In the genomic region with DNA sequence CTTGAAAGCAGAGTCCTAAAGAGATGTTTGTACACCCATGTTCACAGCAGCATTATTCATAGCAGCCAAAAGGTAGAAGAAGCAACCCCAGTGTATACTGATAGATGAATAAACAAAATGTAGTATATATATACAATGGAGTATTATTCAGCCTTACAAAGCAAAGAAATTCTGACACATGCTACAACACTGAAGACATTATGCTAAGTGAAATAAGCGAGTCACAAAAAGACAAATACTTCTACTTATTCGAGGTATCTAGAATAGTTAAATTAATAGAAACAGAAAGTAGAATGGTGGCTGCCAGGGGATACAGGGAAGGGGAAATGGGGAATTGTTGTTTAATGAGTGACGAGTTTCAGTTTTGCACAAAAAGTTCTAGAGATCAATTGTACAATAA, we compare ENCODE assay signal across 13 cellular contexts.
DNase-seq lines count a peak whose midpoint lies in the region; ATAC-seq lines count a peak whose summit lies in the region.
"Had no signal": no experiment of that assay in that cellular context is flagged by ENCODE, and none has a peak within 500 bp of the region (broad histone marks: within the 10 kb centered on the region; RNA-seq: fewer than 3 reads in every experiment).

No MANE protein-coding gene starts in this region.

- ATAC-seq in HG02642 (IDR thresholded peaks at IDR 0.05; ENCODE audit: poor library complexity, unreplicated experiment) (peak; percentile 74), HG02970 (IDR thresholded peaks at IDR 0.05; ENCODE audit: low FRiP score, unreplicated experiment) (no peak)
- peak; percentile 53 for ATAC-seq in stimulated activated effector memory CD8-positive, alpha-beta T cell treated with anti-CD3 and anti-CD28 coated beads, Interleukin-12 subunit alpha, Interleukin-12 subunit beta, amount 100 ng/mL, for 72 hours

- H3K27ac Mint-ChIP-seq in activated T-cell treated with anti-CD3 and anti-CD28 coated beads, Interleukin-2, amount 50 U/mL, for 24 hours = peak overlapping the region; percentile 71
- H3K27ac Mint-ChIP-seq in stimulated activated effector memory CD8-positive, alpha-beta T cell treated with anti-CD3 and anti-CD28 coated beads, Interleukin-12 subunit alpha, Interleukin-12 subunit beta, amount 100 ng/mL, for 72 hours = no peak overlapping the region
- H3K27ac Mint-ChIP-seq: neural progenitor cell had no signal

- peaks cover 69% of the 10 kb centered on the region for H3K4me1 Mint-ChIP-seq in activated T-cell treated with anti-CD3 and anti-CD28 coated beads, Interleukin-2, amount 50 U/mL, for 24 hours (ENCODE audit: low read depth)
- H3K4me1 Mint-ChIP-seq in stimulated activated effector memory CD8-positive, alpha-beta T cell treated with anti-CD3 and anti-CD28 coated beads, Interleukin-12 subunit alpha, Interleukin-12 subunit beta, amount 100 ng/mL, for 72 hours = peaks cover 31% of the 10 kb centered on the region

- no peak for DNase-seq in activated T-cell treated with anti-CD3 and anti-CD28 coated beads, Interleukin-2, amount 50 U/mL, for 24 hours
- no peak for DNase-seq in activated T-cell treated with anti-CD3 and anti-CD28 coated beads, Interleukin-2, amount 50 U/mL, for 1 hour
- DNase-seq in MV-4-11 (lab: John Stamatoyannopoulos, UW) (peak; percentile 32), GM19238 (ENCODE audit: insufficient read length, low spot score) (no peak), SKM-1 treated with dmso at 0.1 percent for 144 hours (lab: John Stamatoyannopoulos, UW; ENCODE audit: unreplicated experiment) (no peak)
- DNase-seq in stimulated activated effector memory CD8-positive, alpha-beta T cell treated with anti-CD3 and anti-CD28 coated beads, Interleukin-12 subunit alpha, Interleukin-12 subunit beta, amount 100 ng/mL, for 72 hours (ENCODE audit: low spot score in 2 of 2) = no peak
- DNase-seq: activated CD4-positive, CD25-positive, alpha-beta regulatory T cell; DND-41; KBM-7; NCI-H2081 treated with DMSO at 0.1 percent for 48 hours had no signal

- no peaks in the 10 kb centered on the region for H3K27me3 Mint-ChIP-seq in activated T-cell treated with anti-CD3 and anti-CD28 coated beads, Interleukin-2, amount 50 U/mL, for 24 hours

- no peaks in the 10 kb centered on the region for H3K9me3 Mint-ChIP-seq in activated T-cell treated with anti-CD3 and anti-CD28 coated beads, Interleukin-2, amount 50 U/mL, for 24 hours
- H3K9me3 Mint-ChIP-seq in stimulated activated effector memory CD8-positive, alpha-beta T cell treated with anti-CD3 and anti-CD28 coated beads, Interleukin-12 subunit alpha, Interleukin-12 subunit beta, amount 100 ng/mL, for 72 hours = no peaks in the 10 kb centered on the region

- H3K36me3 Mint-ChIP-seq in activated T-cell treated with anti-CD3 and anti-CD28 coated beads, Interleukin-2, amount 50 U/mL, for 24 hours (ENCODE audit: low read depth) = peaks cover 58% of the 10 kb centered on the region
- peaks cover 48% of the 10 kb centered on the region for H3K36me3 Mint-ChIP-seq in stimulated activated effector memory CD8-positive, alpha-beta T cell treated with anti-CD3 and anti-CD28 coated beads, Interleukin-12 subunit alpha, Interleukin-12 subunit beta, amount 100 ng/mL, for 72 hours

- no peak overlapping the region for H3K4me3 Mint-ChIP-seq in activated T-cell treated with anti-CD3 and anti-CD28 coated beads, Interleukin-2, amount 50 U/mL, for 24 hours
- no peak overlapping the region for H3K4me3 Mint-ChIP-seq in stimulated activated effector memory CD8-positive, alpha-beta T cell treated with anti-CD3 and anti-CD28 coated beads, Interleukin-12 subunit alpha, Interleukin-12 subunit beta, amount 100 ng/mL, for 72 hours
- H3K4me3 Mint-ChIP-seq: neural progenitor cell had no signal
